ENCODE assay signal across 8 cellular contexts in the genomic region with DNA sequence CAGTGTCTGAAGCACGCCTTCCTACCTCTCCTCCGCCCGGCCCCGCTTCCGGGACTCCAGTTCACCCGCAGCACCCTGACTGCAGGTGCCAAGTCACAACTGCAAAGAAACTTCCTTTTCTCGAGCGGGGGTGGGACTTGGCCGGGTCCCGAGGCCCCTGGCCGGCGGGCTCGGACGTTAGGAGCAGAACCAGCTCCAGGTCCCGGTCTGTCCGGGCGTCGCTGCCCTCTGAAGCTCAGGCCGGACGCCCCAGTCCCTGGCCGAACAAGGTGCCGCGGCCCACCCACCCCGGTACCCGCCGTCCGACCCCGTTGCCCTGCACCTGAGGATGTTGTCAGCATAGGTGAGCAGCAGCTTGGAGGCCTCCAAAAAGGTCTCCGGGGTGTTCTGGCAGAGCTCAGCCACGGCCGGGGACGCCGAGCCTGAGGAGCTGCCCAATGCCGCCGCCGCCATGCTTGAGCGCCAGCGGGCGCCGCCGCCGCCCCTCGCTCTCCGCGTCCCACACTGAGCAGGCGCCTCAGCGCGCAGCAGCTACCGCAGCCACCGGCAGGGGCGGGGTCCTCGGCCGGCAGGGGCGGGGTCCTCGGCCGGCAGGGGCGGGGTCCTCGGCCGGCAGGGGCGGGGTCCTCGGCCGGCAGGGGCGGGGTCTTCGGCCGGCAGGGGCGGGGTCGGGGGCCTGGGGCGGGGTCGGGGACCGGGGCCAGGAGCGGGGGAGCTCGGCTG. TPM values are rescaled to one million over a fixed set of nuclear protein-coding genes. Genes with fewer than 3 reads are reported as not detected.
DNase-seq lines count a peak whose midpoint lies in the region; ATAC-seq and TF ChIP-seq lines count a peak whose summit lies in the region.

A gene with protein sequence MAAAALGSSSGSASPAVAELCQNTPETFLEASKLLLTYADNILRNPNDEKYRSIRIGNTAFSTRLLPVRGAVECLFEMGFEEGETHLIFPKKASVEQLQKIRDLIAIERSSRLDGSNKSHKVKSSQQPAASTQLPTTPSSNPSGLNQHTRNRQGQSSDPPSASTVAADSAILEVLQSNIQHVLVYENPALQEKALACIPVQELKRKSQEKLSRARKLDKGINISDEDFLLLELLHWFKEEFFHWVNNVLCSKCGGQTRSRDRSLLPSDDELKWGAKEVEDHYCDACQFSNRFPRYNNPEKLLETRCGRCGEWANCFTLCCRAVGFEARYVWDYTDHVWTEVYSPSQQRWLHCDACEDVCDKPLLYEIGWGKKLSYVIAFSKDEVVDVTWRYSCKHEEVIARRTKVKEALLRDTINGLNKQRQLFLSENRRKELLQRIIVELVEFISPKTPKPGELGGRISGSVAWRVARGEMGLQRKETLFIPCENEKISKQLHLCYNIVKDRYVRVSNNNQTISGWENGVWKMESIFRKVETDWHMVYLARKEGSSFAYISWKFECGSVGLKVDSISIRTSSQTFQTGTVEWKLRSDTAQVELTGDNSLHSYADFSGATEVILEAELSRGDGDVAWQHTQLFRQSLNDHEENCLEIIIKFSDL (minus strand): TSS at position 506 of the 723 bp plus-strand sequence. CDS start 53 bp downstream, at position 453.

- H3K27ac Mint-ChIP-seq in activated T-helper 1 cell treated with anti-CD3 and anti-CD28 coated beads, Interleukin-12 subunit alpha, Interleukin-12 subunit beta, Interleukin-2, Interleukin-4 antibody, amounts not matched to agents 30 ng/mL and 10 ng/mL and 1 ng/mL, durations not matched to agents 14 hours and 24 hours and 36 hours, result peak within 1 kb of the TSS; percentile 82
- peak within 1 kb of the TSS; percentile 70 to 95 (median 92) for H3K27ac Mint-ChIP-seq in naive thymus-derived CD8-positive, alpha-beta T cell
- peak within 1 kb of the TSS; percentile 97 for H3K27ac Mint-ChIP-seq in stimulated activated naive B cell treated with anti-CD40 and anti-IgM and Interleukin-4, amounts not matched to agents 10 μg/mL and 1 μg/mL and 100 μg/mL, for 72 hours

- H3K4me3 ChIP-seq in HUES6 (ENCODE audit: low read depth, low read length) (peak within 1 kb of the TSS; percentile 86), fibroblast of lung (replicated peaks in 1 of 4; ENCODE audit: control extremely low read depth in 1 of 4, insufficient read depth in 1 of 4, low read depth in 3 of 4, low read length in 4 of 4) (peak within 1 kb of the TSS; percentile 67 to 96 (median 88))

- H3K36me3 ChIP-seq in HUES6 (ENCODE audit: control insufficient read depth, insufficient read depth, low read length) (peaks cover 5% of the 10 kb centered on the region; the same call in 1 of the 2 replicates), fibroblast of lung (ENCODE audit: control insufficient read depth, insufficient read depth, low read length) (no peaks in the 10 kb centered on the region)

- no peaks in the 10 kb centered on the region for H3K9me3 Mint-ChIP-seq in activated T-helper 1 cell treated with anti-CD3 and anti-CD28 coated beads, Interleukin-12 subunit alpha, Interleukin-12 subunit beta, Interleukin-2, Interleukin-4 antibody, amounts not matched to agents 30 ng/mL and 10 ng/mL and 1 ng/mL, durations not matched to agents 14 hours and 24 hours and 36 hours
- H3K9me3 Mint-ChIP-seq in naive thymus-derived CD8-positive, alpha-beta T cell, result no peaks in the 10 kb centered on the region
- no peaks in the 10 kb centered on the region for H3K9me3 Mint-ChIP-seq in stimulated activated naive B cell treated with anti-CD40 and anti-IgM and Interleukin-4, amounts not matched to agents 10 μg/mL and 1 μg/mL and 100 μg/mL, for 72 hours

- intact Hi-C loops in activated T-helper 1 cell treated with anti-CD3 and anti-CD28 coated beads, Interleukin-12 subunit alpha, Interleukin-12 subunit beta, Interleukin-2, Interleukin-4 antibody, amounts not matched to agents 30 ng/mL and 10 ng/mL and 1 ng/mL, durations not matched to agents 14 hours and 24 hours and 36 hours (cut with micrococcal nuclease), result loop anchor here (1.0 to 10.0 kb wide), 5 partner anchors 7 to 1868 kb away; a partner anchor contains a TSS

- peak within 1 kb of the TSS; percentile 55; the same call in 1 of the 2 replicates for H3K27ac ChIP-seq in HUES6 (ENCODE audit: low read depth, low read length)
- peak within 1 kb of the TSS; percentile 68 for H3K27ac ChIP-seq in fibroblast of lung (ENCODE audit: insufficient read depth, low read length)

- peak within 1 kb of the TSS; percentile 86 for H3K4me3 Mint-ChIP-seq in activated T-helper 1 cell treated with anti-CD3 and anti-CD28 coated beads, Interleukin-12 subunit alpha, Interleukin-12 subunit beta, Interleukin-2, Interleukin-4 antibody, amounts not matched to agents 30 ng/mL and 10 ng/mL and 1 ng/mL, durations not matched to agents 14 hours and 24 hours and 36 hours
- peak within 1 kb of the TSS; percentile 84 to 96 (median 94) for H3K4me3 Mint-ChIP-seq in naive thymus-derived CD8-positive, alpha-beta T cell
- H3K4me3 Mint-ChIP-seq in stimulated activated naive B cell treated with anti-CD40 and anti-IgM and Interleukin-4, amounts not matched to agents 10 μg/mL and 1 μg/mL and 100 μg/mL, for 72 hours, result peak within 1 kb of the TSS; percentile 86

- peak; percentile 66 for ATAC-seq in GM21447 (IDR thresholded peaks at IDR 0.05; ENCODE audit: unreplicated experiment)
- peak; percentile 92 for ATAC-seq in naive thymus-derived CD8-positive, alpha-beta T cell
- ATAC-seq in stimulated activated naive B cell treated with anti-CD40 and anti-IgM and Interleukin-4, amounts not matched to agents 10 μg/mL and 1 μg/mL and 100 μg/mL, for 72 hours (replicated peaks), result peak; percentile 80 to 82

- POLR2A ChIA-PET in naive thymus-derived CD8-positive, alpha-beta T cell (lab: Charles Lee), result interaction anchor here (0.8 to 2.3 kb wide), 4 partner anchors 20 to 1866 kb away, joined by 3 to 14 read pairs (median 4); a partner anchor contains a TSS

- DNase-seq in DMS114 treated with DMSO at 0.1 percent for 48 hours (lab: John Stamatoyannopoulos, UW; ENCODE audit: unreplicated experiment) (peak; percentile 10), RPMI8226 (peak; percentile 90), fibroblast of lung (ENCODE audit: low read depth in 2 of 2) (peak; percentile 78 to 79)
- peak; percentile 84 for DNase-seq in activated T-helper 1 cell treated with anti-CD3 and anti-CD28 coated beads, Interleukin-12 subunit alpha, Interleukin-12 subunit beta, Interleukin-2, Interleukin-4 antibody, amounts not matched to agents 30 ng/mL and 10 ng/mL and 1 ng/mL, durations not matched to agents 14 hours and 24 hours and 36 hours (ENCODE audit: low spot score)
- peak; percentile 76 to 89 (median 82) for DNase-seq in naive thymus-derived CD8-positive, alpha-beta T cell
- peak; percentile 81 for DNase-seq in stimulated activated naive B cell treated with anti-CD40 and anti-IgM and Interleukin-4, amounts not matched to agents 10 μg/mL and 1 μg/mL and 100 μg/mL, for 72 hours

- no peaks in the 10 kb centered on the region for H3K9me3 ChIP-seq in HUES6 (ENCODE audit: control insufficient read depth, insufficient read depth, low read depth, low read length)
- H3K9me3 ChIP-seq in fibroblast of lung (ENCODE audit: control insufficient read depth, insufficient read depth, low read depth, low read length), result no peaks in the 10 kb centered on the region

- no peaks in the 10 kb centered on the region for H3K27me3 Mint-ChIP-seq in activated T-helper 1 cell treated with anti-CD3 and anti-CD28 coated beads, Interleukin-12 subunit alpha, Interleukin-12 subunit beta, Interleukin-2, Interleukin-4 antibody, amounts not matched to agents 30 ng/mL and 10 ng/mL and 1 ng/mL, durations not matched to agents 14 hours and 24 hours and 36 hours (ENCODE audit: insufficient read depth)
- no peaks in the 10 kb centered on the region for H3K27me3 Mint-ChIP-seq in naive thymus-derived CD8-positive, alpha-beta T cell
- H3K27me3 Mint-ChIP-seq in stimulated activated naive B cell treated with anti-CD40 and anti-IgM and Interleukin-4, amounts not matched to agents 10 μg/mL and 1 μg/mL and 100 μg/mL, for 72 hours, result no peaks in the 10 kb centered on the region

- H3K4me1 Mint-ChIP-seq in activated T-helper 1 cell treated with anti-CD3 and anti-CD28 coated beads, Interleukin-12 subunit alpha, Interleukin-12 subunit beta, Interleukin-2, Interleukin-4 antibody, amounts not matched to agents 30 ng/mL and 10 ng/mL and 1 ng/mL, durations not matched to agents 14 hours and 24 hours and 36 hours (ENCODE audit: low read depth), result peaks cover 59% of the 10 kb centered on the region
- peaks cover 10 to 45% (median 41%) of the 10 kb centered on the region in 4 donors for H3K4me1 Mint-ChIP-seq in naive thymus-derived CD8-positive, alpha-beta T cell
- H3K4me1 Mint-ChIP-seq in stimulated activated naive B cell treated with anti-CD40 and anti-IgM and Interleukin-4, amounts not matched to agents 10 μg/mL and 1 μg/mL and 100 μg/mL, for 72 hours, result peaks cover 9 to 37% of the 10 kb centered on the region in 2 donors

- H2AFZ ChIP-seq in fibroblast of lung (ENCODE audit: low read length), result peak within 1 kb of the TSS; percentile 91

- H3K4me1 ChIP-seq in HUES6 (ENCODE audit: control insufficient read depth, insufficient read depth, low read length) (peaks cover 11% of the 10 kb centered on the region), fibroblast of lung (ENCODE audit: control insufficient read depth, extremely low read depth, insufficient read depth, low read length) (peaks cover 2% of the 10 kb centered on the region)

- peak within 1 kb of the TSS; percentile 91 for H3K4me2 ChIP-seq in fibroblast of lung (ENCODE audit: extremely low read depth, insufficient read depth, low read length)

- H3K9ac ChIP-seq in HUES6 (ENCODE audit: low read length), result peak within 1 kb of the TSS; percentile 79
- peak within 1 kb of the TSS; percentile 77 for H3K9ac ChIP-seq in fibroblast of lung (ENCODE audit: insufficient read depth, low read length)

- H3K79me2 ChIP-seq in fibroblast of lung (ENCODE audit: control insufficient read depth, insufficient read depth, low read length), result peaks cover 21% of the 10 kb centered on the region

- H3K27me3 ChIP-seq in HUES6 (ENCODE audit: control insufficient read depth, insufficient read depth, low read length), result no peaks in the 10 kb centered on the region; the same call in 1 of the 2 replicates
- H3K27me3 ChIP-seq in fibroblast of lung (ENCODE audit: control insufficient read depth, insufficient read depth, low read length), result no peaks in the 10 kb centered on the region

- TF ChIP-seq CTCF in fibroblast of lung (conservative IDR thresholded peaks at IDR 0.05 in 1 of 2, IDR thresholded peaks at IDR 0.05 in 1 of 2; ENCODE audit: low read depth in 1 of 2, low read length in 2 of 2), result no peak

- no peaks in the 10 kb centered on the region for H4K20me1 ChIP-seq in fibroblast of lung (ENCODE audit: control insufficient read depth, extremely low read depth, insufficient read depth, low read length)

- H3K36me3 Mint-ChIP-seq in activated T-helper 1 cell treated with anti-CD3 and anti-CD28 coated beads, Interleukin-12 subunit alpha, Interleukin-12 subunit beta, Interleukin-2, Interleukin-4 antibody, amounts not matched to agents 30 ng/mL and 10 ng/mL and 1 ng/mL, durations not matched to agents 14 hours and 24 hours and 36 hours (ENCODE audit: low read depth), result peaks cover 17% of the 10 kb centered on the region
- H3K36me3 Mint-ChIP-seq in naive thymus-derived CD8-positive, alpha-beta T cell, result peaks cover 0 to 12% (median 4%) of the 10 kb centered on the region in 3 donors
- H3K36me3 Mint-ChIP-seq in stimulated activated naive B cell treated with anti-CD40 and anti-IgM and Interleukin-4, amounts not matched to agents 10 μg/mL and 1 μg/mL and 100 μg/mL, for 72 hours, result peaks cover 4 to 6% of the 10 kb centered on the region in 2 donors

RNA-seq across cellular contexts. Expression of the gene that starts here (rescaled TPM):
- 57.9 and 59.2 TPM in 2 replicates for total RNA-seq in activated T-helper 1 cell treated with anti-CD3 and anti-CD28 coated beads, Interleukin-12 subunit alpha, Interleukin-12 subunit beta, Interleukin-2, Interleukin-4 antibody, amounts not matched to agents 30 ng/mL and 10 ng/mL and 1 ng/mL, durations not matched to agents 14 hours and 24 hours and 36 hours
- total RNA-seq in fibroblast of lung, result 32.1 and 34.0 TPM in 2 replicates
- 10.8 and 11.6 TPM in 2 replicates for polyA plus RNA-seq in fibroblast of lung
- 14.9 and 16.8 TPM in 2 replicates for polyA plus RNA-seq in fibroblast of lung (2012)
- 1.7 and 2.9 TPM in 2 replicates for polyA minus RNA-seq in fibroblast of lung (ENCODE audit: low replicate concordance)
- total RNA-seq in naive thymus-derived CD8-positive, alpha-beta T cell, result 10 to 100 TPM; 86.4 to 92.4 TPM
- polyA plus RNA-seq in naive thymus-derived CD8-positive, alpha-beta T cell, result 10 to 100 TPM; 33.4 to 52.0 (median 33.9) TPM

Comparison
In these comparisons a context has a peak if more than half of its experiments do, and no peak if none do; other contexts are left out.
1. Peak in every context shown above with its lines: DNase-seq, ATAC-seq, H3K4me3 ChIP-seq and H3K27ac ChIP-seq.
2. DNase-seq: peak in every context shown above with its lines; median percentile 90 in RPMI8226; 84 in activated T-helper 1 cell treated with anti-CD3 and anti-CD28 coated beads, Interleukin-12 subunit alpha, Interleukin-12 subunit beta, Interleukin-2, Interleukin-4 antibody, amounts not matched to agents 30 ng/mL and 10 ng/mL and 1 ng/mL, durations not matched to agents 14 hours and 24 hours and 36 hours; 82 in naive thymus-derived CD8-positive, alpha-beta T cell; 81 in stimulated activated naive B cell treated with anti-CD40 and anti-IgM and Interleukin-4, amounts not matched to agents 10 μg/mL and 1 μg/mL and 100 μg/mL, for 72 hours; 78 in fibroblast of lung; 10 in DMS114 treated with DMSO at 0.1 percent for 48 hours.